Comparison of ENCODE assay signal across 14 cellular contexts in the genomic region with DNA sequence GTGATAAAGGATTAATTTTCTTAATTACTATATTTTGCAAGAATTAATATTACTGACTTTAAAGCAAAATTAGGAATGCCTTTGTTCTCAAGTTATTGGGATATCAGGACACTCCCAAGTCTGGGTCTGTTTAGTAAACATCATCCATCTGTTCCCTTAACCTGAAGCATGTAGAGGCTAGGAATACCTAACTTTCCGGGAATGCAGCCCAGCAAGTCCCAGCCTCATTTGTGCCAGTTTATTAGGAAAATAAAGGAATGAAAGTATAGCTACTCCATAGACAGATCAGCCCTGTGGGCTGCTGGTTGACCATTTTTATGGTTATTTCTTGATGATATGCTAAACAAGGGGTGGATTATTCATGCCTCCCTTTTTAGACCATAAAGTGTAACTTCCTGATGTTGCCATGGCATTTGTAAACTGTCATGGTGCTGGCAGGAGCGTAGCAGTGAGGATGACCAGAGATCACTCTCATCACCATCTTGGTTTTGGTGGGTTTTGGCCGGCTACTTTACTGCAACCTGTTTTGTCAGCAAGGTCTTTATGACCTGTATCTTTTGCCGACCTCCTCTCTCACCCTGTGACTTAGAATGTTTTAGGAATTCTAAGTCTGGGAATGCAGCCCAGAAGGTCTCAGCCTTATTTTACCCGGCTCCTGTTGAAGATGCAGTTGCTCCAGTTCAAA.
"Had no signal": no experiment of that assay in that cellular context is flagged by ENCODE, and none has a peak within 500 bp of the region (broad histone marks: within the 10 kb centered on the region; RNA-seq: fewer than 3 reads in every experiment).

No MANE protein-coding gene starts in this region.

- H3K36me3 Mint-ChIP-seq: activated naive CD4-positive, alpha-beta T cell treated with anti-CD3 and anti-CD28 coated beads, Interleukin-2, amount 50 U/mL, for 72 hours; brain; type B pancreatic cell had no signal

- H3K4me3 Mint-ChIP-seq: brain, nephron, T-helper 17 cell, type B pancreatic cell had no signal

- DNase-seq: activated CD4-positive, alpha-beta T cell treated with anti-CD3 and anti-CD28 coated beads, Interleukin-2, amount 50 U/mL, for 1 hour; activated CD4-positive, CD25-positive, alpha-beta regulatory T cell; activated effector memory CD4-positive, alpha-beta T cell treated with Interleukin-2 at 50 U/mL for 16 hours; amniotic stem cell; effector memory CD4-positive, alpha-beta T cell; sigmoid colon; stimulated activated CD4-positive, alpha-beta T cell treated with anti-CD3 and anti-CD28 coated beads, Interleukin-12 subunit alpha, Interleukin-12 subunit beta, amount 100 ng/mL, for 4 hours; stimulated activated naive CD4-positive, alpha-beta T cell treated with Interleukin-2 at 50 U/mL for 16 hours; T-helper 17 cell had no signal

- H3K27me3 Mint-ChIP-seq: brain, T-helper 17 cell, type B pancreatic cell had no signal

- H3K27ac Mint-ChIP-seq: nephron, T-helper 17 cell, type B pancreatic cell had no signal

- ATAC-seq: activated naive CD4-positive, alpha-beta T cell treated with anti-CD3 and anti-CD28 coated beads, Interleukin-2, amount 50 U/mL, for 72 hours; left lobe of liver; T-helper 17 cell had no signal

- H3K27me3 ChIP-seq: sigmoid colon had no signal

- H3K9me3 Mint-ChIP-seq: brain, type B pancreatic cell had no signal

- H3K27ac ChIP-seq: sigmoid colon had no signal

- H3K9me3 ChIP-seq: sigmoid colon had no signal

- H3K4me3 ChIP-seq: sigmoid colon had no signal

- H3K36me3 ChIP-seq: sigmoid colon had no signal

- H3K4me1 Mint-ChIP-seq: T-helper 17 cell had no signal
